Comparison of ENCODE assay signal across 18 cellular contexts in genomic region chr7:3591944-3592343, GRCh38.
DNase-seq lines count a peak whose midpoint lies in the region; ATAC-seq, FAIRE-seq and TF ChIP-seq lines count a peak whose summit lies in the region.
"Had no signal": no experiment of that assay in that cellular context is flagged by ENCODE, and none has a peak within 500 bp of the region (broad histone marks: within the 10 kb centered on the region; RNA-seq: fewer than 3 reads in every experiment).

No MANE protein-coding gene starts in this region.

- no peaks in the 10 kb centered on the region for H3K27me3 ChIP-seq in ectodermal cell (ENCODE audit: control insufficient read depth, insufficient read depth, low read length, poor library complexity, severe bottlenecking)
- H3K27me3 ChIP-seq: MG63, SJSA1 had no signal

- POLR2A ChIA-PET in A549 (lab: Yijun Ruan, JAX): interaction anchor here (0.5 kb wide), 1 partner anchor 318 kb away, joined by 4 read pairs; no protein-coding TSS in a partner anchor

- no peak overlapping the region for H3K4me3 Mint-ChIP-seq in naive B cell
- H3K4me3 Mint-ChIP-seq: CD4-positive, alpha-beta T cell had no signal

- ATAC-seq in A549 (no peak), naive B cell (ENCODE audit: low read depth in 2 of 2) (no peak)

- TF ChIP-seq CTCF in A549 (IDR thresholded peaks at IDR 0.05): no peak

- H3K27ac Mint-ChIP-seq in naive B cell: peak overlapping the region in 4 of 6 donors; percentile 1 to 77 (median 21)
- H3K27ac Mint-ChIP-seq: CD4-positive, alpha-beta T cell had no signal

- DNase-seq in A549 (ENCODE audit: low read depth in 1 of 2, low spot score in 1 of 2): no peak
- DNase-seq in NCI-H146 (lab: John Stamatoyannopoulos, UW): peak; percentile 42
- DNase-seq in naive B cell: no peak
- no peak for DNase-seq in MV-4-11 (lab: John Stamatoyannopoulos, UW)
- DNase-seq in CD1c-positive myeloid dendritic cell (ENCODE audit: extremely low spot score): no peak
- no peak for DNase-seq in activated naive CD4-positive, alpha-beta T cell treated with anti-CD3 and anti-CD28 coated beads, Interleukin-2, amount 50 U/mL, for 16 hours
- DNase-seq: CD4-positive, alpha-beta T cell; MG63; NCI-H2029; NCI-H2171 treated with DMSO at 0.1 percent for 48 hours; NCI-H524; NK-92 treated with Interleukin-12 subunit alpha and Interleukin-12 subunit beta, amount 100 ng/mL, for 24 hours; OCI-M1 had no signal

- H3K4me2 ChIP-seq in A549: peak overlapping the region; percentile 71; the same call in 2 of the 3 replicates

- CTCF ChIA-PET in A549 (lab: Yijun Ruan, JAX): interaction anchor here (0.8 to 1.1 kb wide), 2 partner anchors 29 to 93 kb away, joined by 3 to 4 read pairs; no protein-coding TSS in a partner anchor

- TF ChIP-seq RAD21 in A549 (conservative IDR thresholded peaks at IDR 0.05 in 1 of 2, IDR thresholded peaks at IDR 0.05 in 1 of 2): no peak

- H3K4me1 Mint-ChIP-seq in naive B cell: peaks cover 13 to 37% (median 28%) of the 10 kb centered on the region in 3 donors

- H3K27ac ChIP-seq in A549 (no peak overlapping the region), ectodermal cell (ENCODE audit: insufficient read depth, low read depth, low read length, poor library complexity, severe bottlenecking) (peak overlapping the region; percentile 69)
- H3K27ac ChIP-seq: HL-60, SJSA1 had no signal

- H3K4me3 ChIP-seq in A549 (no peak overlapping the region), ectodermal cell (ENCODE audit: insufficient read depth, low read depth, low read length) (no peak overlapping the region)
- H3K4me3 ChIP-seq: MG63 had no signal

- H3K4me1 ChIP-seq in A549 (no peaks in the 10 kb centered on the region), ectodermal cell (ENCODE audit: control insufficient read depth, insufficient read depth, low read length) (peaks cover 24% of the 10 kb centered on the region)

- WGBS in A549 (ENCODE audit: missing lambda C conversion rate): 68% methylated on average over 4 of the region's 4 CpGs
- WGBS in ectodermal cell, 2 experiments: 91 to 92% methylated on average over 2 to 4 of the region's 4 CpGs

- H3K36me3 Mint-ChIP-seq in naive B cell: peaks cover 0 to 9% of the 10 kb centered on the region in 2 donors

- no peak for FAIRE-seq in A549 (lab: Jason Lieb, UNC)
- FAIRE-seq: D721Med, H54 had no signal

- H3K36me3 ChIP-seq in ectodermal cell (ENCODE audit: control insufficient read depth, insufficient read depth, low read length): no peaks in the 10 kb centered on the region
- H3K36me3 ChIP-seq: MG63, SJSA1 had no signal

- TF ChIP-seq EP300 in A549 (IDR thresholded peaks at IDR 0.05): no peak

- H3K9me3 ChIP-seq in A549 (no peaks in the 10 kb centered on the region), ectodermal cell (ENCODE audit: control insufficient read depth, low read length) (no peaks in the 10 kb centered on the region)
- H3K9me3 ChIP-seq: MG63, SJSA1 had no signal

- TF ChIP-seq POLR2A in A549 (IDR thresholded peaks at IDR 0.05; ENCODE audit: low read length): no peak

- H3K27me3 Mint-ChIP-seq in naive B cell: no peaks in the 10 kb centered on the region
- H3K27me3 Mint-ChIP-seq: CD4-positive, alpha-beta T cell had no signal

- H3K9me3 Mint-ChIP-seq in naive B cell: peaks cover 3 to 13% (median 7%) of the 10 kb centered on the region in 7 donors
- H3K9me3 Mint-ChIP-seq: CD4-positive, alpha-beta T cell had no signal

TF ChIP-seq in A549, 52 proteins besides CTCF, POLR2A, EP300 and RAD21:
- TF ChIP-seq RARB (CRISPR knock-in tag; IDR thresholded peaks at IDR 0.05) (no peak), ZFP36 (IDR thresholded peaks at IDR 0.05; ENCODE audit: borderline replicate concordance, partially characterized antibody) (no peak), HOXA7 (CRISPR knock-in tag; IDR thresholded peaks at IDR 0.05) (no peak), RCOR1 (IDR thresholded peaks at IDR 0.05; ENCODE audit: low read depth, low read length) (no peak), JUN (IDR thresholded peaks at IDR 0.05) (no peak), MAFK (IDR thresholded peaks at IDR 0.05; ENCODE audit: partially characterized antibody) (no peak)
- TF ChIP-seq, protein P1, sequence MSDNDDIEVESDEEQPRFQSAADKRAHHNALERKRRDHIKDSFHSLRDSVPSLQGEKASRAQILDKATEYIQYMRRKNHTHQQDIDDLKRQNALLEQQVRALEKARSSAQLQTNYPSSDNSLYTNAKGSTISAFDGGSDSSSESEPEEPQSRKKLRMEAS (IDR thresholded peaks at IDR 0.05): no peak
- TF ChIP-seq, protein P2, sequence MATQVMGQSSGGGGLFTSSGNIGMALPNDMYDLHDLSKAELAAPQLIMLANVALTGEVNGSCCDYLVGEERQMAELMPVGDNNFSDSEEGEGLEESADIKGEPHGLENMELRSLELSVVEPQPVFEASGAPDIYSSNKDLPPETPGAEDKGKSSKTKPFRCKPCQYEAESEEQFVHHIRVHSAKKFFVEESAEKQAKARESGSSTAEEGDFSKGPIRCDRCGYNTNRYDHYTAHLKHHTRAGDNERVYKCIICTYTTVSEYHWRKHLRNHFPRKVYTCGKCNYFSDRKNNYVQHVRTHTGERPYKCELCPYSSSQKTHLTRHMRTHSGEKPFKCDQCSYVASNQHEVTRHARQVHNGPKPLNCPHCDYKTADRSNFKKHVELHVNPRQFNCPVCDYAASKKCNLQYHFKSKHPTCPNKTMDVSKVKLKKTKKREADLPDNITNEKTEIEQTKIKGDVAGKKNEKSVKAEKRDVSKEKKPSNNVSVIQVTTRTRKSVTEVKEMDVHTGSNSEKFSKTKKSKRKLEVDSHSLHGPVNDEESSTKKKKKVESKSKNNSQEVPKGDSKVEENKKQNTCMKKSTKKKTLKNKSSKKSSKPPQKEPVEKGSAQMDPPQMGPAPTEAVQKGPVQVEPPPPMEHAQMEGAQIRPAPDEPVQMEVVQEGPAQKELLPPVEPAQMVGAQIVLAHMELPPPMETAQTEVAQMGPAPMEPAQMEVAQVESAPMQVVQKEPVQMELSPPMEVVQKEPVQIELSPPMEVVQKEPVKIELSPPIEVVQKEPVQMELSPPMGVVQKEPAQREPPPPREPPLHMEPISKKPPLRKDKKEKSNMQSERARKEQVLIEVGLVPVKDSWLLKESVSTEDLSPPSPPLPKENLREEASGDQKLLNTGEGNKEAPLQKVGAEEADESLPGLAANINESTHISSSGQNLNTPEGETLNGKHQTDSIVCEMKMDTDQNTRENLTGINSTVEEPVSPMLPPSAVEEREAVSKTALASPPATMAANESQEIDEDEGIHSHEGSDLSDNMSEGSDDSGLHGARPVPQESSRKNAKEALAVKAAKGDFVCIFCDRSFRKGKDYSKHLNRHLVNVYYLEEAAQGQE (IDR thresholded peaks at IDR 0.05): no peak
